In the genomic region with DNA sequence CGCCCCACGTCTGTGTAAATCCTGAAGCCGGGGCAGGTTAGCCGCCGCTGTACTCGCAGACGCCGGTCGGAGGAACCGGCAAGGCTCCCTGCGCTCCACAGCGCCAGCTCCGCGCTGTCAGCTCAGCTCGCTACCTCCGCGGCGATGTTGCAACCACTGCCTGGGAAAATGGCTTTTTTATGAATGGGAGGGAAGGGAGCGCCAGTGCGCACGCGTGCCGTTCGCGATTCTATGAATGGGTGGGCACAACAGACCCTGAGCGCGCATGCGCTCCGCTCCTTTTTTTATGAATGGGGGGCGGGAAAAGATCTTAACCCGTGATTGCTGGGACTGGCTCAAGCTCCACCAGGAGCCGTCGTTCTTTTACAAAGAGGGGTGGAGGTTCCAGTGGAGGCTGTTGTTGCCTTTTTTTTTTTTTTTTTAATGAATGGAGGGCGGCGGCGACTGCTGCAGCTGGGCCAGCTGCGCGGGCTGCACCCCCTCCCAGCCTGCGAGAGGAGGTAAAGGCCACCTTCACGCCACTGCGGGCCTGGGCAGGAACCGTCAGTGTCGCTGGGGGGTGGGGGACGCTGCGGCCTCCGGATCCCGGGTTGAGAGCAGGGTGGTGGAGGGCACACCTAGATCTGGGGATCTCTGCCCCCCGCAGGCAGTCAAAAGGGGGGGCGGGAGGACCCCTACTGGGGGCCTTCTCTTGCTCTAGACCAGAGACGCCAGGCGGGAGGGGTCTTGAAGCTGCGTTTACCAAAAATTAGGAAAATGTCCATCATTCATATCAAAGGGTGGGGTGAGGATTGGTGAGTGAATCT, we compare ENCODE assay signal across 8 cellular contexts. TPM values are rescaled to one million over a fixed set of nuclear protein-coding genes. Genes with fewer than 3 reads are reported as not detected.
A peak's percentile ranks its signal among the peaks of the same experiment; 100 is the strongest.
DNase-seq lines count a peak whose midpoint lies in the region; ATAC-seq, FAIRE-seq and TF ChIP-seq lines count a peak whose summit lies in the region.

A gene with protein sequence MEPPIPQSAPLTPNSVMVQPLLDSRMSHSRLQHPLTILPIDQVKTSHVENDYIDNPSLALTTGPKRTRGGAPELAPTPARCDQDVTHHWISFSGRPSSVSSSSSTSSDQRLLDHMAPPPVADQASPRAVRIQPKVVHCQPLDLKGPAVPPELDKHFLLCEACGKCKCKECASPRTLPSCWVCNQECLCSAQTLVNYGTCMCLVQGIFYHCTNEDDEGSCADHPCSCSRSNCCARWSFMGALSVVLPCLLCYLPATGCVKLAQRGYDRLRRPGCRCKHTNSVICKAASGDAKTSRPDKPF (minus strand): TSS at position 151 of the 806 bp plus-strand sequence. CDS start 9,913 bp downstream, outside the sequence.

- peak; percentile 94 for FAIRE-seq in GM19239 (lab: Jason Lieb, UNC)

- H3K27me3 Mint-ChIP-seq in activated CD4-positive, alpha-beta T cell treated with anti-CD3 and anti-CD28 coated beads, Interleukin-2, amount 10 ng/mL, durations not matched to agents 7 days and 5 days: peaks cover 59% of the 10 kb centered on the region
- peaks cover 95% of the 10 kb centered on the region for H3K27me3 Mint-ChIP-seq in dendritic cell treated with granulocyte-macrophage colony-stimulating factor and Interleukin-4, amounts not matched to agents 40 ng/mL and 50 ng/mL, for 4 days

- POLR2A ChIA-PET in activated CD4-positive, alpha-beta T cell treated with anti-CD3 and anti-CD28 coated beads, Interleukin-2, amount 10 ng/mL, durations not matched to agents 7 days and 5 days (lab: Charles Lee): interaction anchor here (0.6 kb wide), 2 partner anchors 97 to 356 kb away, joined by 3 to 5 read pairs; no protein-coding TSS in a partner anchor

- peaks cover 33% of the 10 kb centered on the region for H3K4me1 Mint-ChIP-seq in activated CD4-positive, alpha-beta T cell treated with anti-CD3 and anti-CD28 coated beads, Interleukin-2, amount 10 ng/mL, durations not matched to agents 7 days and 5 days
- H3K4me1 Mint-ChIP-seq in dendritic cell treated with granulocyte-macrophage colony-stimulating factor and Interleukin-4, amounts not matched to agents 40 ng/mL and 50 ng/mL, for 4 days (ENCODE audit: low read depth): peaks cover 30% of the 10 kb centered on the region

- peak within 1 kb of the TSS; percentile 62 for H3K27ac Mint-ChIP-seq in activated CD4-positive, alpha-beta T cell treated with anti-CD3 and anti-CD28 coated beads, Interleukin-2, amount 10 ng/mL, durations not matched to agents 7 days and 5 days
- H3K27ac Mint-ChIP-seq in dendritic cell treated with granulocyte-macrophage colony-stimulating factor and Interleukin-4, amounts not matched to agents 40 ng/mL and 50 ng/mL, for 4 days: peak within 1 kb of the TSS; percentile 16

- peak; percentile 22; the same call in 1 of the 2 replicates for TF ChIP-seq CTCF in BE2C (IDR thresholded peaks at IDR 0.05; ENCODE audit: low read depth, low read length)

- H3K27me3 ChIP-seq in BE2C: no peaks in the 10 kb centered on the region

- peaks cover 13% of the 10 kb centered on the region for H3K4me1 ChIP-seq in BE2C

- DNase-seq in BE2C (peak; percentile 98), GM19239 (ENCODE audit: insufficient read length, low spot score) (peak; percentile 70), NCI-H524 (lab: John Stamatoyannopoulos, UW) (peak; percentile 88 to 94), left kidney (ENCODE audit: low read depth, low spot score) (peak; percentile 99)
- peak; percentile 85 for DNase-seq in activated CD4-positive, alpha-beta T cell treated with anti-CD3 and anti-CD28 coated beads, Interleukin-2, amount 10 ng/mL, durations not matched to agents 7 days and 5 days
- DNase-seq in stimulated activated CD4-positive, alpha-beta T cell treated with anti-CD3 and anti-CD28 coated beads, Interleukin-1b, Interleukin-23, amount 100 ng/mL, for 48 hours: peak; percentile 93

- peak; percentile 73 for ATAC-seq in HG03457 (IDR thresholded peaks at IDR 0.05; ENCODE audit: unreplicated experiment)

- H3K36me3 ChIP-seq in BE2C: no peaks in the 10 kb centered on the region; the same call in none of the 2 replicates

- H3K36me3 Mint-ChIP-seq in activated CD4-positive, alpha-beta T cell treated with anti-CD3 and anti-CD28 coated beads, Interleukin-2, amount 10 ng/mL, durations not matched to agents 7 days and 5 days (ENCODE audit: low read depth): no peaks in the 10 kb centered on the region
- no peaks in the 10 kb centered on the region for H3K36me3 Mint-ChIP-seq in dendritic cell treated with granulocyte-macrophage colony-stimulating factor and Interleukin-4, amounts not matched to agents 40 ng/mL and 50 ng/mL, for 4 days (ENCODE audit: low read depth)

- H3K4me3 ChIP-seq in BE2C (ENCODE audit: low read depth, low read length): peak within 1 kb of the TSS; percentile 100

- CTCF ChIA-PET in activated CD4-positive, alpha-beta T cell treated with anti-CD3 and anti-CD28 coated beads, Interleukin-2, amount 10 ng/mL, durations not matched to agents 7 days and 5 days (lab: Charles Lee): interaction anchor here (0.7 to 1.3 kb wide), 5 partner anchors 76 to 313 kb away, joined by 3 to 4 read pairs (median 3); no protein-coding TSS in a partner anchor

- intact Hi-C loops in dendritic cell treated with granulocyte-macrophage colony-stimulating factor and Interleukin-4, amounts not matched to agents 40 ng/mL and 50 ng/mL, for 4 days (cut with micrococcal nuclease): loop anchor here (10.0 kb wide), 1 partner anchor 220 kb away; no protein-coding TSS in a partner anchor

- no peaks in the 10 kb centered on the region for H3K9me3 Mint-ChIP-seq in activated CD4-positive, alpha-beta T cell treated with anti-CD3 and anti-CD28 coated beads, Interleukin-2, amount 10 ng/mL, durations not matched to agents 7 days and 5 days
- H3K9me3 Mint-ChIP-seq in dendritic cell treated with granulocyte-macrophage colony-stimulating factor and Interleukin-4, amounts not matched to agents 40 ng/mL and 50 ng/mL, for 4 days: no peaks in the 10 kb centered on the region

- peak within 1 kb of the TSS; percentile 70 for H3K4me3 Mint-ChIP-seq in activated CD4-positive, alpha-beta T cell treated with anti-CD3 and anti-CD28 coated beads, Interleukin-2, amount 10 ng/mL, durations not matched to agents 7 days and 5 days
- peak within 1 kb of the TSS; percentile 70 for H3K4me3 Mint-ChIP-seq in dendritic cell treated with granulocyte-macrophage colony-stimulating factor and Interleukin-4, amounts not matched to agents 40 ng/mL and 50 ng/mL, for 4 days

- H3K9me3 ChIP-seq in BE2C: no peaks in the 10 kb centered on the region

RNA-seq across cellular contexts. Expression of the gene that starts here (rescaled TPM):
- polyA plus RNA-seq in BE2C (2012; ENCODE audit: insufficient read depth, insufficient read length, low read depth): 166 TPM
- total RNA-seq in activated CD4-positive, alpha-beta T cell treated with anti-CD3 and anti-CD28 coated beads, Interleukin-2, amount 10 ng/mL, durations not matched to agents 7 days and 5 days: under 1 TPM; 0.05 to 0.27 TPM

Comparison
In these comparisons a context has a peak if more than half of its experiments do, and no peak if none do; other contexts are left out.
1. Peak in every context shown above with its lines: DNase-seq, ATAC-seq and H3K4me3 ChIP-seq.
2. Peak in DNase-seq in activated CD4-positive, alpha-beta T cell treated with anti-CD3 and anti-CD28 coated beads, Interleukin-2, amount 10 ng/mL, durations not matched to agents 7 days and 5 days; RNA of the gene not detected or under 1 TPM.